19 cellular contexts compared by ENCODE assay signal in genomic region chr14:22648506-22648905, GRCh38. TPM values are rescaled to one million over a fixed set of nuclear protein-coding genes. Genes with fewer than 3 reads are reported as not detected.
"Had no signal": no experiment of that assay in that cellular context is flagged by ENCODE, and none has a peak within 500 bp of the region (broad histone marks: within the 10 kb centered on the region; RNA-seq: fewer than 3 reads in every experiment).

No MANE protein-coding gene starts in this region.

- H3K27me3 ChIP-seq: heart left ventricle, left lung, pancreas, upper lobe of left lung had no signal

- H3K27ac ChIP-seq: coronary artery, heart left ventricle, left lung, pancreas, upper lobe of left lung had no signal

- H3K4me3 ChIP-seq: coronary artery, heart left ventricle, left lung, pancreas, upper lobe of left lung had no signal

- H3K9me3 ChIP-seq: heart left ventricle, left lung, pancreas, SK-N-SH, upper lobe of left lung had no signal

- ATAC-seq: activated CD8-positive, alpha-beta T cell treated with anti-CD3 and anti-CD28 coated beads, Interleukin-2, amount 10 ng/mL, durations not matched to agents 7 days and 5 days; heart left ventricle; left lung; pancreas had no signal

- H3K36me3 ChIP-seq: heart left ventricle, left lung, pancreas, upper lobe of left lung had no signal

- DNase-seq: activated CD4-positive, alpha-beta T cell treated with anti-CD3 and anti-CD28 coated beads for 4 hours; activated CD8-positive, alpha-beta T cell treated with anti-CD3 and anti-CD28 coated beads, Interleukin-2, amount 10 ng/mL, durations not matched to agents 7 days and 5 days; activated naive CD4-positive, alpha-beta T cell; caudate nucleus; effector CD8-positive, alpha-beta T cell; heart left ventricle; left lung; pancreas; SK-N-SH; small intestine; T-helper 1 cell; upper lobe of left lung had no signal

- H3K4me1 ChIP-seq: pancreas, upper lobe of left lung had no signal

RNA-seq across cellular contexts. Expression of gene OR6J1, which starts 4.4 kb away (rescaled TPM):
- total RNA-seq: activated CD8-positive, alpha-beta T cell treated with anti-CD3 and anti-CD28 coated beads, Interleukin-2, amount 10 ng/mL, durations not matched to agents 7 days and 5 days; activated T-helper 1 cell treated with anti-CD3 and anti-CD28 coated beads, Interleukin-12 subunit alpha, Interleukin-12 subunit beta, Interleukin-2, Interleukin-4 antibody, amounts not matched to agents 30 ng/mL and 10 ng/mL and 1 ng/mL, durations not matched to agents 14 hours and 24 hours and 36 hours; astrocyte; frontal cortex; left lung; mesenteric fat pad had no signal
- polyA plus RNA-seq: heart left ventricle, keratinocyte, neural cell, SK-N-SH, small intestine had no signal
